In genomic region chr14:89955418-89956293, GRCh38 we compare ENCODE assay signal across 8 cellular contexts. TPM values are rescaled to one million over a fixed set of nuclear protein-coding genes. Genes with fewer than 3 reads are reported as not detected.
DNase-seq lines count a peak whose midpoint lies in the region; TF ChIP-seq lines count a peak whose summit lies in the region.

TDP1 (plus strand) TSS chr14:89955927; CDS start chr14:89963115, 7,188 bp downstream.

- H2BK15ac ChIP-seq in H9 (ENCODE audit: low read depth, low read length), result no peak within 1 kb of the TSS

- H3K27ac ChIP-seq in H9 (ENCODE audit: insufficient read length, low read depth, low read length), result no peak within 1 kb of the TSS
- peak within 1 kb of the TSS; percentile 85 for H3K27ac ChIP-seq in stomach smooth muscle (ENCODE audit: low read length)

- H3K4me2 ChIP-seq in H9 (ENCODE audit: insufficient read depth, insufficient read length, low read length), result peak within 1 kb of the TSS; percentile 98

- H3K23ac ChIP-seq in H9 (ENCODE audit: insufficient read length, low read depth, low read length), result no peak within 1 kb of the TSS

- H3K79me2 ChIP-seq in H9 (ENCODE audit: insufficient read depth, low read length), result no peaks in the 10 kb centered on the region

- peaks cover 19% of the 10 kb centered on the region for H3K23me2 ChIP-seq in H9 (ENCODE audit: insufficient read length, low read depth, low read length, poor library complexity, severe bottlenecking)

- H2AK5ac ChIP-seq in H9 (ENCODE audit: insufficient read length, low read length), result no peak within 1 kb of the TSS

- H3K4me3 Mint-ChIP-seq in H9 (peak within 1 kb of the TSS; percentile 94 to 96), neural crest cell (peak within 1 kb of the TSS; percentile 99)

- H2BK12ac ChIP-seq in H9 (ENCODE audit: insufficient read length, low read depth, low read length), result no peak within 1 kb of the TSS

- WGBS in H9 (ENCODE audit: extremely low coverage, insufficient read length, low lambda C conversion rate), result no CpG with 5 or more reads among the region's 72 CpGs

- peak within 1 kb of the TSS; percentile 75 for H2AFZ ChIP-seq in H9 (ENCODE audit: low read length)

- H4K91ac ChIP-seq in H9 (ENCODE audit: insufficient read length, low read depth, low read length), result no peak within 1 kb of the TSS

- H3K36me3 ChIP-seq in ES-I3 (ENCODE audit: insufficient read depth, low read length) (no peaks in the 10 kb centered on the region), MG63 (peaks cover 5% of the 10 kb centered on the region), stomach smooth muscle (ENCODE audit: control insufficient read depth in 2 of 2, insufficient read depth in 2 of 2, low read length in 2 of 2) (no peaks in the 10 kb centered on the region)

- H3K9me3 Mint-ChIP-seq in H9 (peaks cover 0 to 2% of the 10 kb centered on the region in 2 experiments; a peak in 1 of 5 replicates), neural crest cell (no peaks in the 10 kb centered on the region)

- H2BK20ac ChIP-seq in H9 (ENCODE audit: low read depth, low read length, poor library complexity, severe bottlenecking), result no peak within 1 kb of the TSS

- peak within 1 kb of the TSS; percentile 70 for H3K4me3 ChIP-seq in MG63
- peak within 1 kb of the TSS; percentile 94 for H3K4me3 ChIP-seq in stomach smooth muscle (ENCODE audit: low read length in 2 of 2)

- peaks cover 20% of the 10 kb centered on the region for H3K4me1 ChIP-seq in ES-I3 (ENCODE audit: insufficient read depth, low read length)
- peaks cover 3% of the 10 kb centered on the region; the same call in 1 of the 2 replicates for H3K4me1 ChIP-seq in H9 (ENCODE audit: insufficient read depth, low read length)
- peaks cover 22% of the 10 kb centered on the region for H3K4me1 ChIP-seq in stomach smooth muscle (ENCODE audit: control insufficient read depth, insufficient read depth, low read length)

- no peak within 1 kb of the TSS for H3K4ac ChIP-seq in H9 (ENCODE audit: low read depth, low read length)

- peaks cover 3% of the 10 kb centered on the region for H3K79me1 ChIP-seq in H9 (ENCODE audit: insufficient read depth, low read depth, low read length, poor library complexity, severe bottlenecking)

- H4K8ac ChIP-seq in H9 (replicated peaks; ENCODE audit: insufficient read length, low read depth, low read length), result no peak within 1 kb of the TSS

- peaks cover 13 to 32% (median 19%) of the 10 kb centered on the region in 3 experiments for H3K36me3 Mint-ChIP-seq in H9 (ENCODE audit: insufficient read depth in 1 of 3, low read depth in 3 of 3)
- H3K36me3 Mint-ChIP-seq in neural crest cell (ENCODE audit: low read depth), result peaks cover 2% of the 10 kb centered on the region

- H4K20me1 ChIP-seq in H9 (ENCODE audit: control insufficient read depth, insufficient read depth, insufficient read length), result no peaks in the 10 kb centered on the region

- H3K4me1 Mint-ChIP-seq in H9 (peaks cover 38 to 41% of the 10 kb centered on the region in 2 experiments), neural crest cell (peaks cover 48% of the 10 kb centered on the region)

- no peak within 1 kb of the TSS for H4K5ac ChIP-seq in H9 (ENCODE audit: insufficient read length, low read depth, low read length)

- peak within 1 kb of the TSS; percentile 37 for H3K56ac ChIP-seq in H9 (ENCODE audit: insufficient read length, low read depth, low read length)

- H3K9ac ChIP-seq in ES-I3 (ENCODE audit: low read depth, low read length), result peak within 1 kb of the TSS; percentile 86
- H3K9ac ChIP-seq in H9 (ENCODE audit: extremely low read depth, insufficient read length, low read length), result peak within 1 kb of the TSS; percentile 75
- peak within 1 kb of the TSS; percentile 55 to 74 for H3K9ac ChIP-seq in stomach smooth muscle (ENCODE audit: low read length in 2 of 2)

- no peak within 1 kb of the TSS for H2BK120ac ChIP-seq in H9 (ENCODE audit: low read depth, low read length, poor library complexity, severe bottlenecking)

- peak within 1 kb of the TSS; percentile 72 for H3K18ac ChIP-seq in H9 (ENCODE audit: insufficient read length, low read depth, low read length)

- no peak within 1 kb of the TSS for H2BK5ac ChIP-seq in H9 (ENCODE audit: insufficient read length, low read length)

- no peak within 1 kb of the TSS for H3T11ph ChIP-seq in H9 (ENCODE audit: low read length)

- H3K27me3 ChIP-seq in H9 (ENCODE audit: insufficient read depth, low read length) (no peaks in the 10 kb centered on the region), MG63 (no peaks in the 10 kb centered on the region), stomach smooth muscle (ENCODE audit: control insufficient read depth in 1 of 2, insufficient read depth in 2 of 2, low read length in 2 of 2) (no peaks in the 10 kb centered on the region)

- peak within 1 kb of the TSS; percentile 78 to 97 (median 80) for H3K27ac Mint-ChIP-seq in H9
- peak within 1 kb of the TSS; percentile 98 for H3K27ac Mint-ChIP-seq in neural crest cell (ENCODE audit: unreplicated experiment)

- H3K9me3 ChIP-seq in ES-I3 (ENCODE audit: control insufficient read depth, insufficient read depth, low read length), result no peaks in the 10 kb centered on the region
- H3K9me3 ChIP-seq in H9 (ENCODE audit: control insufficient read depth, low read depth, low read length), result no peaks in the 10 kb centered on the region
- no peaks in the 10 kb centered on the region for H3K9me3 ChIP-seq in MG63
- no peaks in the 10 kb centered on the region for H3K9me3 ChIP-seq in stomach smooth muscle (ENCODE audit: control insufficient read depth in 2 of 2, low read length in 2 of 2)

- peak within 1 kb of the TSS; percentile 91 for H3K14ac ChIP-seq in H9 (ENCODE audit: insufficient read depth, low read length)

- TF ChIP-seq CTCF in H9 (conservative IDR thresholded peaks at IDR 0.05), result no peak
- TF ChIP-seq CTCF in neural crest cell (conservative IDR thresholded peaks at IDR 0.05), result peak; percentile 27

- DNase-seq in H9, result peak; percentile 98
- DNase-seq in MG63, result peak; percentile 92
- DNase-seq in SHP77 treated with DMSO at 0.1 percent for 48 hours (lab: John Stamatoyannopoulos, UW), result peak; percentile 91
- DNase-seq in activated gamma-delta T cell (lab: John Stamatoyannopoulos, UW), result peak; percentile 98
- DNase-seq in fibroblast of the conjunctiva (ENCODE audit: low read depth), result peak; percentile 91
- peak; percentile 92 for DNase-seq in neural crest cell (ENCODE audit: low read depth, low spot score)

- H3K27me3 Mint-ChIP-seq in H9 (ENCODE audit: low read depth) (no peaks in the 10 kb centered on the region; the same call in 1 of the 2 replicates), neural crest cell (ENCODE audit: low read depth) (no peaks in the 10 kb centered on the region)

RNA-seq across cellular contexts. Expression of gene TDP1, which starts in this region (rescaled TPM):
- 51.2 and 53.4 TPM in 2 replicates for total RNA-seq in H9 (2021)
- 14.6 and 41.1 TPM in 2 replicates for total RNA-seq in MG63 (2014; rRNA removed; shearing (Covaris generic); ENCODE audit: low replicate concordance)
- total RNA-seq in neural crest cell, result 54.3 and 62.8 TPM in 2 replicates
